Comparison of ENCODE assay signal across 8 cellular contexts in the genomic region with DNA sequence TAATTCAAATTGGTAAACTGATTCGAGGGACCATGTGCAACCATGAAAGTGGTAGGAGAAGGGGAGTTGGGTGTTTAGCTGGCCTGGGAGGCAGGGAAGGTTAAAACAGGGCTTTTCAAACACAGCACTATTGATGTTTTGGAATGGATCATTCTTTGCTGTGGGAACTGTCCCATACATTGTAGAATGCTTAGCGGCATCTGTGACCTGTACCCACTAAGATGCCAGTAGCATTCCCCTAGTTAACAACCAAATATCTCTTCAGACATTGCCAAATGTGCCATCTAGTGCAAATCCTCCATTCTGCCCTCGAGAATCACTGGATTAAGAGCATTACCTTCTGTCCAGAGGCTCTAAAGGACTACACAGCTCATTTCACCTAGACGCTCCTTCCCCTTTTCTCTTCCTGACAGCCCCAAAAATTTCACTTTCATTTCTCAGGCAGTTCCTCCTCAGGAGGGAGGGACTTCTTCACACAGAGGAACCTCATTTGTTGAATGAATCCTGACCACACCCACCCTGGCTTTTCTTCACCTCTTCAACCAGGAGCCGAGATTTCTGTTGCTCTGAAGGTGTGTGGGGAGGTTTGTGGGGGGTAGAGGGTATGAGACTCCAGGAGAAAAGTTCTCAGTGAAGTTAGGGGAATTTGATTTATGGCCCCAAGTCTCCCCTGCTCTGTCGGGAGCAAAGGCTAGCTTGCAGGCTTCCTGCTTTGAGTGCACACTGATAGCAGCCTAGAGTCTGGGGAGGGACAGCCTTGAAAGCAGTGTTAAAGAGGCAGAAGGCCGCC. TPM values are rescaled to one million over a fixed set of nuclear protein-coding genes. Genes with fewer than 3 reads are reported as not detected.
DNase-seq lines count a peak whose midpoint lies in the region; ATAC-seq and TF ChIP-seq lines count a peak whose summit lies in the region.

A gene with protein sequence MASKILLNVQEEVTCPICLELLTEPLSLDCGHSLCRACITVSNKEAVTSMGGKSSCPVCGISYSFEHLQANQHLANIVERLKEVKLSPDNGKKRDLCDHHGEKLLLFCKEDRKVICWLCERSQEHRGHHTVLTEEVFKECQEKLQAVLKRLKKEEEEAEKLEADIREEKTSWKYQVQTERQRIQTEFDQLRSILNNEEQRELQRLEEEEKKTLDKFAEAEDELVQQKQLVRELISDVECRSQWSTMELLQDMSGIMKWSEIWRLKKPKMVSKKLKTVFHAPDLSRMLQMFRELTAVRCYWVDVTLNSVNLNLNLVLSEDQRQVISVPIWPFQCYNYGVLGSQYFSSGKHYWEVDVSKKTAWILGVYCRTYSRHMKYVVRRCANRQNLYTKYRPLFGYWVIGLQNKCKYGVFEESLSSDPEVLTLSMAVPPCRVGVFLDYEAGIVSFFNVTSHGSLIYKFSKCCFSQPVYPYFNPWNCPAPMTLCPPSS (plus strand): TSS at position 513 of the 790 bp plus-strand sequence. CDS start 7,331 bp downstream, outside the sequence.

- DNase-seq in NCI-H226 (peak; percentile 81), epithelial cell of proximal tubule (ENCODE audit: low read depth) (no peak), NCI-H2029 treated with DMSO at 0.1 percent for 48 hours (lab: John Stamatoyannopoulos, UW) (no peak)
- peak; percentile 35 for DNase-seq in activated CD8-positive, alpha-beta memory T cell treated with anti-CD3 and anti-CD28 coated beads, Interleukin-2, amount 50 U/mL, for 1 hour (ENCODE audit: extremely low read depth)
- peak; percentile 32 for DNase-seq in stimulated activated naive CD4-positive, alpha-beta T cell treated with Interleukin-2 at 50 U/mL for 16 hours (lab: John Stamatoyannopoulos, UW)

- H3K27me3 ChIP-seq in muscle layer of duodenum (ENCODE audit: low read depth, low read length) = no peaks in the 10 kb centered on the region

- H3K4me3 ChIP-seq in epithelial cell of proximal tubule (ENCODE audit: low read depth, low read length) = peak within 1 kb of the TSS; percentile 67
- H3K4me3 ChIP-seq in muscle layer of duodenum (ENCODE audit: low read depth in 1 of 2, low read length in 2 of 2) = peak within 1 kb of the TSS; percentile 77 to 98

- TF ChIP-seq POLR2A in GM15510 (IDR thresholded peaks at IDR 0.05; ENCODE audit: borderline replicate concordance, extremely low read depth, insufficient read length) = peak; percentile 63

- no peak for TF ChIP-seq CTCF in epithelial cell of proximal tubule (conservative IDR thresholded peaks at IDR 0.05; ENCODE audit: low read depth, low read length)

- H3K9me3 ChIP-seq in muscle layer of duodenum (ENCODE audit: control insufficient read depth in 1 of 2, low read length in 2 of 2) = no peaks in the 10 kb centered on the region

- H3K4me1 ChIP-seq in muscle layer of duodenum (ENCODE audit: control insufficient read depth in 1 of 2, insufficient read depth in 2 of 2, low read length in 2 of 2) = peaks cover 13 to 21% of the 10 kb centered on the region in 2 donors

- H3K27ac ChIP-seq in muscle layer of duodenum (ENCODE audit: low read length) = peak within 1 kb of the TSS; percentile 86

- ATAC-seq in HG02642 (IDR thresholded peaks at IDR 0.05; ENCODE audit: poor library complexity, unreplicated experiment) = peak; percentile 96

- no peaks in the 10 kb centered on the region for H3K36me3 ChIP-seq in muscle layer of duodenum (ENCODE audit: control insufficient read depth in 1 of 2, insufficient read depth in 2 of 2, low read length in 2 of 2)

RNA-seq across cellular contexts. Expression of the gene that starts here (rescaled TPM):
- 2.4 and 7.8 TPM in 2 replicates for total RNA-seq in epithelial cell of proximal tubule

Comparison
In these comparisons a context has a peak if more than half of its experiments do, and no peak if none do; other contexts are left out.
1. DNase-seq: peak in NCI-H226 (single experiment), activated CD8-positive, alpha-beta memory T cell treated with anti-CD3 and anti-CD28 coated beads, Interleukin-2, amount 50 U/mL, for 1 hour (single experiment) and stimulated activated naive CD4-positive, alpha-beta T cell treated with Interleukin-2 at 50 U/mL for 16 hours (single experiment); none in epithelial cell of proximal tubule (single experiment) and NCI-H2029 treated with DMSO at 0.1 percent for 48 hours (single experiment).